In genomic region chr6:109718991-109719390, GRCh38 we compare ENCODE assay signal across 19 cellular contexts. TPM values are rescaled to one million over a fixed set of nuclear protein-coding genes. Genes with fewer than 3 reads are reported as not detected.
A peak's percentile ranks its signal among the peaks of the same experiment; 100 is the strongest.
DNase-seq lines count a peak whose midpoint lies in the region; TF ChIP-seq lines count a peak whose summit lies in the region.
"Had no signal": no experiment of that assay in that cellular context is flagged by ENCODE, and none has a peak within 500 bp of the region (broad histone marks: within the 10 kb centered on the region; RNA-seq: fewer than 3 reads in every experiment).

No MANE protein-coding gene starts in this region.

- no peaks in the 10 kb centered on the region for H3K27me3 Mint-ChIP-seq in CD8-positive, alpha-beta memory T cell

- no peaks in the 10 kb centered on the region for H3K79me1 ChIP-seq in trophoblast cell (ENCODE audit: low read length)

- no peak overlapping the region for H4K8ac ChIP-seq in trophoblast cell (ENCODE audit: low read depth, low read length)

- no peak overlapping the region for H2BK12ac ChIP-seq in trophoblast cell (ENCODE audit: low read length)

- H3K36me3 ChIP-seq in trophoblast cell (ENCODE audit: control insufficient read depth in 1 of 2, insufficient read depth in 2 of 2, low read length in 2 of 2), result no peaks in the 10 kb centered on the region
- H3K36me3 ChIP-seq in CD8-positive, alpha-beta memory T cell (ENCODE audit: insufficient read depth, low read length), result no peaks in the 10 kb centered on the region

- no peak overlapping the region for H2AFZ ChIP-seq in trophoblast cell (ENCODE audit: insufficient read depth, low read length, poor library complexity)

- no peak overlapping the region for H3K14ac ChIP-seq in trophoblast cell (ENCODE audit: low read length)

- no peak overlapping the region for H3K27ac Mint-ChIP-seq in CD8-positive, alpha-beta memory T cell

- no peak overlapping the region for H3K27ac ChIP-seq in trophoblast cell (ENCODE audit: low read depth, low read length)
- H3K27ac ChIP-seq in CD8-positive, alpha-beta memory T cell (ENCODE audit: low read depth, low read length), result no peak overlapping the region
- H3K27ac ChIP-seq: Peyer's patch had no signal

- H3K4me3 ChIP-seq in epithelial cell of esophagus (ENCODE audit: low read length) (no peak overlapping the region), trophoblast cell (ENCODE audit: low read depth, low read length) (no peak overlapping the region)
- H3K4me3 ChIP-seq in CD8-positive, alpha-beta memory T cell (ENCODE audit: low read length), result no peak overlapping the region
- H3K4me3 ChIP-seq: GM12878, K562, Peyer's patch had no signal

- peaks cover 0 to 5% (median 0%) of the 10 kb centered on the region in 3 donors for H3K4me1 Mint-ChIP-seq in CD8-positive, alpha-beta memory T cell

- peaks cover 12 to 72% (median 23%) of the 10 kb centered on the region in 3 donors for H3K36me3 Mint-ChIP-seq in CD8-positive, alpha-beta memory T cell

- no peak overlapping the region for H4K91ac ChIP-seq in trophoblast cell (ENCODE audit: low read depth, low read length)

- no peak overlapping the region for H3K18ac ChIP-seq in trophoblast cell (ENCODE audit: low read length)

- peak; percentile 24 for DNase-seq in ELR (ENCODE audit: low read depth)
- peak; percentile 45 for DNase-seq in NCI-H226
- peak; percentile 66 for DNase-seq in epithelial cell of esophagus (ENCODE audit: low read depth)
- peak; percentile 32 to 41 for DNase-seq in trophoblast cell
- no peak for DNase-seq in CD8-positive, alpha-beta memory T cell
- no peak for DNase-seq in GM10266 (ENCODE audit: extremely low spot score)
- DNase-seq in activated T-cell treated with anti-CD3 and anti-CD28 coated beads for 4 hours, result no peak
- DNase-seq: C1 segment of cervical spinal cord; DMS79; GF-D8; NCI-H1092 treated with DMSO at 0.1 percent for 48 hours; NCI-H2081; NCI-H2171 treated with DMSO at 0.1 percent for 48 hours; NCI-H446 treated with DMSO at 0.1 percent for 48 hours; NCI-H748 treated with DMSO at 0.1 percent for 48 hours; NK-92 treated with Interleukin-12 subunit alpha and Interleukin-12 subunit beta, amount 100 ng/mL, for 24 hours; Peyer's patch had no signal

- H2BK5ac ChIP-seq in trophoblast cell (ENCODE audit: low read depth, low read length, poor library complexity), result no peak overlapping the region

- CTCF ChIA-PET in CD8-positive, alpha-beta memory T cell (lab: Charles Lee), result interaction anchor here (1.2 kb wide), 1 partner anchor 321 kb away, joined by 3 read pairs; no protein-coding TSS in a partner anchor

- TF ChIP-seq CTCF in epithelial cell of esophagus (IDR thresholded peaks at IDR 0.05; ENCODE audit: insufficient read depth, low read depth, low read length, missing control alignments) (no peak), GM10266 (IDR thresholded peaks at IDR 0.05; ENCODE audit: control insufficient read depth, insufficient read depth, low read depth, missing control alignments) (no peak)

- no peaks in the 10 kb centered on the region for H3K27me3 ChIP-seq in trophoblast cell (ENCODE audit: insufficient read depth, low read length)
- H3K27me3 ChIP-seq in CD8-positive, alpha-beta memory T cell (ENCODE audit: insufficient read depth, low read length, poor library complexity, severe bottlenecking), result no peaks in the 10 kb centered on the region
- H3K27me3 ChIP-seq: Peyer's patch had no signal

- POLR2A ChIA-PET in CD8-positive, alpha-beta memory T cell (lab: Charles Lee), result no interaction called here

- H3K4me1 ChIP-seq in trophoblast cell (ENCODE audit: control insufficient read depth in 1 of 2, insufficient read depth in 2 of 2, low read length in 2 of 2), result no peaks in the 10 kb centered on the region
- no peaks in the 10 kb centered on the region for H3K4me1 ChIP-seq in CD8-positive, alpha-beta memory T cell (ENCODE audit: insufficient read depth, low read length)
- H3K4me1 ChIP-seq: Peyer's patch had no signal

- no peak overlapping the region for H2AK5ac ChIP-seq in trophoblast cell (ENCODE audit: low read length)

- H3K4me3 Mint-ChIP-seq in CD8-positive, alpha-beta memory T cell, result no peak overlapping the region

- H3K4ac ChIP-seq in trophoblast cell (ENCODE audit: low read depth, low read length), result no peak overlapping the region

- no peak overlapping the region for H3K9ac ChIP-seq in trophoblast cell (ENCODE audit: low read length)

- H3K9me3 ChIP-seq in trophoblast cell (ENCODE audit: insufficient read depth, low read depth, low read length), result no peaks in the 10 kb centered on the region
- no peaks in the 10 kb centered on the region for H3K9me3 ChIP-seq in CD8-positive, alpha-beta memory T cell (ENCODE audit: low read length)
- H3K9me3 ChIP-seq: Peyer's patch had no signal

- H3K4me2 ChIP-seq in trophoblast cell (ENCODE audit: low read length), result no peak overlapping the region

- H4K12ac ChIP-seq in trophoblast cell (ENCODE audit: low read depth, low read length), result no peak overlapping the region

- no peaks in the 10 kb centered on the region for H3K79me2 ChIP-seq in trophoblast cell (ENCODE audit: control insufficient read depth, insufficient read depth, low read length, poor library complexity)

- H3K9me3 Mint-ChIP-seq in CD8-positive, alpha-beta memory T cell, result no peaks in the 10 kb centered on the region

- H2BK120ac ChIP-seq in trophoblast cell (ENCODE audit: insufficient read depth, low read length, poor library complexity), result no peak overlapping the region

- WGBS in trophoblast cell (ENCODE audit: extremely low coverage, insufficient coverage, insufficient read length), result no CpG with 5 or more reads among the region's 5 CpGs

- no peak overlapping the region for H3K23ac ChIP-seq in trophoblast cell (ENCODE audit: low read length)

RNA-seq across cellular contexts. Expression of gene FIG4, which starts 27.9 kb away (rescaled TPM):
- polyA plus RNA-seq in trophoblast cell (2013), result 7.9 and 8.1 TPM in 2 replicates
- 10 to 100 TPM; 11.2 to 13.2 TPM for total RNA-seq in CD8-positive, alpha-beta memory T cell
- polyA plus RNA-seq in CD8-positive, alpha-beta memory T cell, result 16.4 TPM

RNA-seq across cellular contexts. Expression of gene AK9, which starts 28.0 kb away (rescaled TPM):
- 2.0 and 2.5 TPM in 2 replicates for polyA plus RNA-seq in trophoblast cell (2013)
- 1 to 10 TPM; 5.1 to 5.6 TPM for total RNA-seq in CD8-positive, alpha-beta memory T cell
- 6.8 TPM for polyA plus RNA-seq in CD8-positive, alpha-beta memory T cell

Comparison
In these comparisons a context has a peak if more than half of its experiments do, and no peak if none do; other contexts are left out.
1. DNase-seq: peak in ELR (single experiment), NCI-H226 (single experiment), epithelial cell of esophagus (single experiment) and trophoblast cell (2 of 2); none in CD8-positive, alpha-beta memory T cell (0 of 5), GM10266 (single experiment) and activated T-cell treated with anti-CD3 and anti-CD28 coated beads for 4 hours (single experiment).